19 cellular contexts compared by ENCODE assay signal in genomic region chr16:4401510-4401909, GRCh38. TPM values are rescaled to one million over a fixed set of nuclear protein-coding genes. Genes with fewer than 3 reads are reported as not detected.
"Had no signal": no experiment of that assay in that cellular context is flagged by ENCODE, and none has a peak within 500 bp of the region (broad histone marks: within the 10 kb centered on the region; RNA-seq: fewer than 3 reads in every experiment).

No MANE protein-coding gene starts in this region.

- DNase-seq: activated CD4-positive, alpha-beta memory T cell treated with anti-CD3 and anti-CD28 coated beads for 36 hours; activated CD4-positive, alpha-beta T cell treated with anti-CD3 and anti-CD28 coated beads for 4 hours; activated naive CD4-positive, alpha-beta T cell treated with Interleukin-2 at 50 U/mL for 16 hours; aorta; brain microvascular endothelial cell; cortex of kidney; effector CD4-positive, alpha-beta T cell; gastrocnemius medialis; midbrain; sigmoid colon; stimulated activated CD4-positive, alpha-beta T cell treated with anti-CD3 and anti-CD28 coated beads, Interleukin-4, amount 100 ng/mL, for 24 hours had no signal

- H3K27ac ChIP-seq: brain microvascular endothelial cell, gastrocnemius medialis, neutrophil, parathyroid adenoma, sigmoid colon, thoracic aorta had no signal

- ATAC-seq: esophagus mucosa; gastrocnemius medialis; stimulated activated effector memory CD8-positive, alpha-beta T cell treated with anti-CD3 and anti-CD28 coated beads, Interleukin-12 subunit alpha, Interleukin-12 subunit beta, amount 100 ng/mL, for 72 hours had no signal

- H3K27me3 ChIP-seq: brain microvascular endothelial cell, gastrocnemius medialis, neutrophil, sigmoid colon had no signal

- H3K27ac Mint-ChIP-seq: activated CD4-positive, alpha-beta memory T cell treated with anti-CD3 and anti-CD28 coated beads for 36 hours; activated T-helper 2 cell treated with anti-CD3 and anti-CD28 coated beads, Interferon-gamma antibody, Interleukin-2, Interleukin-4, amounts not matched to agents 10 μg/mL and 5 μg/mL and 100 μg/mL, durations not matched to agents 14 hours and 24 hours and 36 hours had no signal

- H3K4me1 ChIP-seq: gastrocnemius medialis, parathyroid adenoma had no signal

- H3K4me3 Mint-ChIP-seq: activated CD4-positive, alpha-beta memory T cell treated with anti-CD3 and anti-CD28 coated beads for 36 hours; stimulated activated effector memory CD8-positive, alpha-beta T cell treated with anti-CD3 and anti-CD28 coated beads, Interleukin-12 subunit alpha, Interleukin-12 subunit beta, amount 100 ng/mL, for 72 hours had no signal

- H3K9me3 Mint-ChIP-seq: activated CD4-positive, alpha-beta memory T cell treated with anti-CD3 and anti-CD28 coated beads for 36 hours; activated T-helper 2 cell treated with anti-CD3 and anti-CD28 coated beads, Interferon-gamma antibody, Interleukin-2, Interleukin-4, amounts not matched to agents 10 μg/mL and 5 μg/mL and 100 μg/mL, durations not matched to agents 14 hours and 24 hours and 36 hours; stimulated activated effector memory CD8-positive, alpha-beta T cell treated with anti-CD3 and anti-CD28 coated beads, Interleukin-12 subunit alpha, Interleukin-12 subunit beta, amount 100 ng/mL, for 72 hours had no signal

- H3K27me3 Mint-ChIP-seq: activated CD4-positive, alpha-beta memory T cell treated with anti-CD3 and anti-CD28 coated beads for 36 hours had no signal

- H3K4me3 ChIP-seq: gastrocnemius medialis, lung, sigmoid colon, thoracic aorta had no signal

- H3K9me3 ChIP-seq: gastrocnemius medialis, neutrophil, sigmoid colon, thoracic aorta had no signal

RNA-seq across cellular contexts. Expression of gene VASN, which starts 29.9 kb away (rescaled TPM):
- total RNA-seq: activated T-helper 2 cell treated with anti-CD3 and anti-CD28 coated beads, Interferon-gamma antibody, Interleukin-2, Interleukin-4, amounts not matched to agents 10 μg/mL and 5 μg/mL and 100 μg/mL, durations not matched to agents 14 hours and 24 hours and 36 hours; T-helper 2 cell treated with Interferon-gamma antibody and Interleukin-4, amounts not matched to agents 100 ng/mL and 5 ng/mL, for 36 hours had no signal
